ENCODE assay signal across 8 cellular contexts in the genomic region with DNA sequence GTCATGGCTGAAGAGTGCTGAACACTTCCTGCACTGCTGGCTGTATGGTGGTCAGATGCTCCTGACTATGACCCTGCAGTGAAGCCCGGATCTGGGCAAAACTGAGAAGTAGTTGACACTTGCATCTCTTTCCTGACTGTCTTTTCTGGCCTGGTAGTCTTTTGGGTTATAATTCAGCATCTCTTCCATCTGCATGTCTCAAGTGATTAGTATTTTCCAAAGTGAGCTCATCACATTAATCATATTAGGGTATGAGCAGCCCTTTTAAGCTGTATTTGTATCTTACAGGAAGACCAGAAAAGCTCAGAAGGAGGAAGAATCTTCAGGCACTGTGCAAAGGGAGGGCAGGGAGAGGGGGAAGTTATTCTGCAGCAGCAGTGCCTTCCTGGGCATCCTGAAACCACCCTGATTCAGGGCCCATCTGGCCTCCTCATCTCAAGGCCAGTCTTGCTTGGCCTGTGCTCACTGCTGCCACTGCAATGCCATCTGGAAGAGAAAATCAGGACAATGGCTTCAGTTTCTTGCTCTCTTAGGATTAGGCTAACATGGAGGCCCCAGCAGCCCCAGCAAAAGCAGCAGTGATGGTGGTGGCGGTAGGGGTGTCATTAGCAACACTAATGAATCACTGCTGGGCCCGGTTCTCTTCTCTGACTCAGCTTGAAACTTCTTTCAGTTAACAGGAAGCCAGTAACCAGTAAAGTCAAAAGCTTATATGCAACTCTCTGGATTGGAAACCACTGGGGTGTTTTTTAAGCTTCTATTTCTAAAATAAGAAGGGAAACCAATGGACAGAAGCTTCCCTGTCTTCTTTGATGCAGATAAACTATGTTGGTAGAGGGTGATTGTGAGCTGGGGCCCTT.
DNase-seq lines count a peak whose midpoint lies in the region; ATAC-seq and TF ChIP-seq lines count a peak whose summit lies in the region.

No MANE protein-coding gene starts in this region.

- DNase-seq in CD1c-positive myeloid dendritic cell (ENCODE audit: extremely low spot score): peak; percentile 92
- peak; percentile 86 for DNase-seq in SW480 (ENCODE audit: low spot score)
- DNase-seq in astrocyte of the spinal cord (ENCODE audit: low read depth, low spot score): peak; percentile 89
- DNase-seq in islet precursor cell: peak; percentile 88
- peak; percentile 64 for DNase-seq in stimulated activated CD4-positive, alpha-beta T cell treated with anti-CD3 and anti-CD28 coated beads, Interleukin-4, amount 100 ng/mL, for 1 hour
- no peak for DNase-seq in H7

- H3K36me3 ChIP-seq in H7 (replicated peaks; ENCODE audit: control insufficient read depth, insufficient read depth, low read length): no peaks in the 10 kb centered on the region

- H3K4me3 ChIP-seq in astrocyte of the spinal cord (ENCODE audit: low read depth, low read length) (no peak overlapping the region), H7 (ENCODE audit: insufficient read depth, low read depth, low read length) (no peak overlapping the region)

- in situ Hi-C loops in astrocyte of the spinal cord (cut with HindIII; ENCODE audit: low sequenced_read_pairs): no loop called here

- H3K27me3 ChIP-seq in H7 (ENCODE audit: control insufficient read depth, insufficient read depth, low read length): no peaks in the 10 kb centered on the region; the same call in 1 of the 2 replicates

- no peak for TF ChIP-seq CTCF in astrocyte of the spinal cord (IDR thresholded peaks at IDR 0.05; ENCODE audit: low read depth, low read length)

- ATAC-seq in GM19372 (IDR thresholded peaks at IDR 0.05; ENCODE audit: low read depth, unreplicated experiment) (peak; percentile 85), HG03457 (IDR thresholded peaks at IDR 0.05; ENCODE audit: unreplicated experiment) (peak; percentile 92)
